ENCODE assay signal across 10 cellular contexts in genomic region chr3:31536417-31536991, GRCh38. TPM values are rescaled to one million over a fixed set of nuclear protein-coding genes. Genes with fewer than 3 reads are reported as not detected.
DNase-seq lines count a peak whose midpoint lies in the region; ATAC-seq and TF ChIP-seq lines count a peak whose summit lies in the region.
"Had no signal": no experiment of that assay in that cellular context is flagged by ENCODE, and none has a peak within 500 bp of the region (broad histone marks: within the 10 kb centered on the region; RNA-seq: fewer than 3 reads in every experiment).

No MANE protein-coding gene starts in this region.

- H3K9me3 Mint-ChIP-seq in activated T-cell treated with anti-CD3 and anti-CD28 coated beads, Interleukin-2, amount 50 U/mL, for 72 hours: no peaks in the 10 kb centered on the region
- no peaks in the 10 kb centered on the region for H3K9me3 Mint-ChIP-seq in T-helper 1 cell treated with Interleukin-12 subunit alpha and Interleukin-12 subunit beta and Interleukin-4 antibody, amounts not matched to agents 30 μg/mL and 1 μg/mL, for 36 hours
- H3K9me3 Mint-ChIP-seq in stimulated activated naive CD8-positive, alpha-beta T cell treated with anti-CD3 and anti-CD28 coated beads, Interleukin-15, amount 100 ng/mL, for 72 hours: no peaks in the 10 kb centered on the region

- no peaks in the 10 kb centered on the region for H3K27me3 Mint-ChIP-seq in activated T-cell treated with anti-CD3 and anti-CD28 coated beads, Interleukin-2, amount 50 U/mL, for 72 hours (ENCODE audit: low read depth)
- no peaks in the 10 kb centered on the region for H3K27me3 Mint-ChIP-seq in T-helper 1 cell treated with Interleukin-12 subunit alpha and Interleukin-12 subunit beta and Interleukin-4 antibody, amounts not matched to agents 30 μg/mL and 1 μg/mL, for 36 hours (ENCODE audit: low read depth)
- H3K27me3 Mint-ChIP-seq in stimulated activated naive CD8-positive, alpha-beta T cell treated with anti-CD3 and anti-CD28 coated beads, Interleukin-15, amount 100 ng/mL, for 72 hours: no peaks in the 10 kb centered on the region

- H3K4me3 Mint-ChIP-seq in activated T-cell treated with anti-CD3 and anti-CD28 coated beads, Interleukin-2, amount 50 U/mL, for 72 hours: peak overlapping the region; percentile 98
- H3K4me3 Mint-ChIP-seq in T-helper 1 cell treated with Interleukin-12 subunit alpha and Interleukin-12 subunit beta and Interleukin-4 antibody, amounts not matched to agents 30 μg/mL and 1 μg/mL, for 36 hours: peak overlapping the region; percentile 87
- peak overlapping the region; percentile 75 to 95 for H3K4me3 Mint-ChIP-seq in stimulated activated naive CD8-positive, alpha-beta T cell treated with anti-CD3 and anti-CD28 coated beads, Interleukin-15, amount 100 ng/mL, for 72 hours

- H3K4me1 Mint-ChIP-seq in activated T-cell treated with anti-CD3 and anti-CD28 coated beads, Interleukin-2, amount 50 U/mL, for 72 hours (ENCODE audit: low read depth): peaks cover 64% of the 10 kb centered on the region
- H3K4me1 Mint-ChIP-seq in T-helper 1 cell treated with Interleukin-12 subunit alpha and Interleukin-12 subunit beta and Interleukin-4 antibody, amounts not matched to agents 30 μg/mL and 1 μg/mL, for 36 hours (ENCODE audit: low read depth): peaks cover 53% of the 10 kb centered on the region
- peaks cover 55% of the 10 kb centered on the region for H3K4me1 Mint-ChIP-seq in stimulated activated naive CD8-positive, alpha-beta T cell treated with anti-CD3 and anti-CD28 coated beads, Interleukin-15, amount 100 ng/mL, for 72 hours

- no peak overlapping the region for H3K27ac ChIP-seq in substantia nigra (ENCODE audit: low read depth, low read length, poor library complexity, severe bottlenecking)

- peak overlapping the region; percentile 69 for H3K27ac Mint-ChIP-seq in activated T-cell treated with anti-CD3 and anti-CD28 coated beads, Interleukin-2, amount 50 U/mL, for 72 hours
- H3K27ac Mint-ChIP-seq in T-helper 1 cell treated with Interleukin-12 subunit alpha and Interleukin-12 subunit beta and Interleukin-4 antibody, amounts not matched to agents 30 μg/mL and 1 μg/mL, for 36 hours: peak overlapping the region; percentile 76
- peak overlapping the region in 1 of 2 donors; percentile 22 for H3K27ac Mint-ChIP-seq in stimulated activated naive CD8-positive, alpha-beta T cell treated with anti-CD3 and anti-CD28 coated beads, Interleukin-15, amount 100 ng/mL, for 72 hours

- H3K36me3 Mint-ChIP-seq in activated T-cell treated with anti-CD3 and anti-CD28 coated beads, Interleukin-2, amount 50 U/mL, for 72 hours (ENCODE audit: insufficient read depth in 2 of 2): peaks cover 0 to 8% of the 10 kb centered on the region in 2 donors
- peaks cover 14% of the 10 kb centered on the region for H3K36me3 Mint-ChIP-seq in T-helper 1 cell treated with Interleukin-12 subunit alpha and Interleukin-12 subunit beta and Interleukin-4 antibody, amounts not matched to agents 30 μg/mL and 1 μg/mL, for 36 hours (ENCODE audit: low read depth)

- no peak for DNase-seq in activated T-cell treated with anti-CD3 and anti-CD28 coated beads, Interleukin-2, amount 50 U/mL, for 72 hours
- DNase-seq in activated T-cell treated with anti-CD3 and anti-CD28 coated beads, Interleukin-2, amount 50 U/mL, for 48 hours: no peak
- DNase-seq in erythroblast (lab: John Stamatoyannopoulos, UW) (peak; percentile 39), SIG-M5 treated with dmso at 0.1 percent for 504 hours (lab: John Stamatoyannopoulos, UW; ENCODE audit: unreplicated experiment) (no peak), substantia nigra (lab: John Stamatoyannopoulos, UW) (no peak), hepatic stellate cell (ENCODE audit: low spot score) (no peak)
- DNase-seq in stimulated activated naive CD8-positive, alpha-beta T cell treated with anti-CD3 and anti-CD28 coated beads, Interleukin-15, amount 100 ng/mL, for 72 hours: no peak
- DNase-seq: activated CD4-positive, CD25-positive, alpha-beta regulatory T cell; head of caudate nucleus had no signal

- TF ChIP-seq POLR2A in erythroblast (IDR thresholded peaks at IDR 0.05; ENCODE audit: low read length): no peak

- ATAC-seq in activated T-cell treated with anti-CD3 and anti-CD28 coated beads, Interleukin-2, amount 50 U/mL, for 72 hours (replicated peaks in 1 of 2): no peak
- no peak for ATAC-seq in stimulated activated naive CD8-positive, alpha-beta T cell treated with anti-CD3 and anti-CD28 coated beads, Interleukin-15, amount 100 ng/mL, for 72 hours

RNA-seq across cellular contexts. Expression of gene STT3B, which starts 3.8 kb away (rescaled TPM):
- total RNA-seq in activated T-cell treated with anti-CD3 and anti-CD28 coated beads, Interleukin-2, amount 50 U/mL, for 72 hours: 100 to 1,000 TPM; 100 to 119 TPM

Comparison
In these comparisons a context has a peak if more than half of its experiments do, and no peak if none do; other contexts are left out.
1. DNase-seq: peak in erythroblast (2 of 2); none in activated T-cell treated with anti-CD3 and anti-CD28 coated beads, Interleukin-2, amount 50 U/mL, for 72 hours (0 of 2), activated T-cell treated with anti-CD3 and anti-CD28 coated beads, Interleukin-2, amount 50 U/mL, for 48 hours (0 of 2), stimulated activated naive CD8-positive, alpha-beta T cell treated with anti-CD3 and anti-CD28 coated beads, Interleukin-15, amount 100 ng/mL, for 72 hours (0 of 2), SIG-M5 treated with dmso at 0.1 percent for 504 hours (single experiment), substantia nigra (0 of 49) and hepatic stellate cell (single experiment).
2. Peak in every context shown above with its lines, with median percentiles within 50 percentile points of each other: H3K4me3 Mint-ChIP-seq.